In the genomic region with DNA sequence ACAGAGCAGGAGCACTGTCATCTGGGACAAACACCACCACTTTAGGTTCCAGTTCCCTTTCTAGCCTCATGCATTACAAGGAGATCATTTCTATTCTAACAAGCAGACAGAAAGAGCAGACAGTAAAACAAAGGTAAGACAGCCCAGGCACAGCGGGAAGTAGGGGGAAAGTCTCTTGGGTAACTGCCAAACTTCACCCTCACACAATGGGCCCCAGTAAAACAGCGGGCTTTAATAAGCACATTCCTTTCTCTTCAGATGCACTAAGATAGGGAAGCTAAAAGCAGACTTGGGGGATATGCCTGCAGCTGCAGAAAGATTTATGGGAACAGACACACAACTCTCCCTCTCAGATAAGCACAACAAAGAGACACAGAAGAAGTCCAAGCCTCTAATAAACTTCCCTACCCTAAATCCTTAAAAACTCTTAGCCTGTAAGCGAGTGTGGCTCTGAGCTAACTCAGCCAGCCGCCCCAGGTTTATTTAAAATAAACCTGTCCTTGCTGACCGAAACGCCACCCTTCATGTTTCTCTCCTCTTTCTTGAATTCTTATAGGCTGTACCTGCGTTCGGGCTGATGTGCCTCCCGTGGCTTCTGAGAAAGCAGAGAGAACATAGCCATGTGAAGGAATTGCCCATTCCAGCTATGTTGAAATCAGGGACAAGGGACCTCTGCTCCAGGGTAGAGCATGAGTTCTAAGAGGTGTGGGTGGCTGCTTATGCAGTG, we compare ENCODE assay signal across 20 cellular contexts.
A peak's percentile ranks its signal among the peaks of the same experiment; 100 is the strongest.
DNase-seq lines count a peak whose midpoint lies in the region; FAIRE-seq and TF ChIP-seq lines count a peak whose summit lies in the region.
"Had no signal": no experiment of that assay in that cellular context is flagged by ENCODE, and none has a peak within 500 bp of the region (broad histone marks: within the 10 kb centered on the region; RNA-seq: fewer than 3 reads in every experiment).

No MANE protein-coding gene starts in this region.

- H3K14ac ChIP-seq in trophoblast cell (ENCODE audit: low read length) = peak overlapping the region; percentile 13

- H3K9ac ChIP-seq in HUES48 (ENCODE audit: low read depth, low read length) = no peak overlapping the region
- no peak overlapping the region for H3K9ac ChIP-seq in trophoblast cell (ENCODE audit: low read length)

- no peaks in the 10 kb centered on the region for H3K9me3 ChIP-seq in HUES48 (ENCODE audit: control insufficient read depth, insufficient read depth, low read length)
- no peaks in the 10 kb centered on the region for H3K9me3 ChIP-seq in trophoblast cell (ENCODE audit: insufficient read depth, low read depth, low read length)
- H3K9me3 ChIP-seq: ascending aorta had no signal

- peak overlapping the region; percentile 1 for H3K4me2 ChIP-seq in trophoblast cell (ENCODE audit: low read length)

- no peak overlapping the region for H2AFZ ChIP-seq in trophoblast cell (ENCODE audit: insufficient read depth, low read length, poor library complexity)

- no CpG with 5 or more reads among the region's 9 CpGs for WGBS in trophoblast cell (ENCODE audit: extremely low coverage, insufficient coverage, insufficient read length)

- peaks cover 5% of the 10 kb centered on the region for H3K79me1 ChIP-seq in trophoblast cell (ENCODE audit: low read length)

- peaks cover 27% of the 10 kb centered on the region for H3K4me1 ChIP-seq in HUES48 (ENCODE audit: control insufficient read depth, insufficient read depth, low read length)
- peaks cover 9% of the 10 kb centered on the region in 2 experiments for H3K4me1 ChIP-seq in trophoblast cell (ENCODE audit: control insufficient read depth in 1 of 2, insufficient read depth in 2 of 2, low read length in 2 of 2)
- H3K4me1 ChIP-seq: ascending aorta had no signal

- peak overlapping the region; percentile 76 for H4K8ac ChIP-seq in trophoblast cell (ENCODE audit: low read depth, low read length)

- H3K27me3 ChIP-seq in HUES48 (ENCODE audit: control insufficient read depth, insufficient read depth, low read length) (no peaks in the 10 kb centered on the region), trophoblast cell (ENCODE audit: insufficient read depth, low read length) (no peaks in the 10 kb centered on the region)
- H3K27me3 ChIP-seq: ascending aorta had no signal

- no peak overlapping the region for H3K4ac ChIP-seq in trophoblast cell (ENCODE audit: low read depth, low read length)

- H2BK120ac ChIP-seq in trophoblast cell (ENCODE audit: insufficient read depth, low read length, poor library complexity) = peak overlapping the region; percentile 68

- H3K36me3 ChIP-seq in HUES48 (ENCODE audit: control insufficient read depth, insufficient read depth, low read length) (no peaks in the 10 kb centered on the region), trophoblast cell (ENCODE audit: control insufficient read depth in 1 of 2, insufficient read depth in 2 of 2, low read length in 2 of 2) (no peaks in the 10 kb centered on the region)
- H3K36me3 ChIP-seq: ascending aorta had no signal

- DNase-seq in NCI-H69 (lab: John Stamatoyannopoulos, UW) (peak; percentile 3), iPS DF 19.7 (ENCODE audit: low read depth, low spot score) (peak; percentile 20), trophoblast cell (no peak), H54 (ENCODE audit: insufficient read length, low spot score) (no peak), cerebellar cortex (ENCODE audit: low spot score) (no peak), NCI-H2029 treated with DMSO at 0.1 percent for 48 hours (lab: John Stamatoyannopoulos, UW) (no peak)
- DNase-seq in activated T-cell treated with anti-CD3 and anti-CD28 coated beads, Interleukin-2, amount 50 U/mL, for 48 hours = no peak
- DNase-seq: activated CD4-positive, alpha-beta T cell treated with anti-CD3 and anti-CD28 coated beads for 48 hours; activated CD8-positive, alpha-beta memory T cell treated with anti-CD3 and anti-CD28 coated beads, Interleukin-2, amount 50 U/mL, for 48 hours; activated naive CD4-positive, alpha-beta T cell treated with anti-CD3 and anti-CD28 coated beads for 36 hours; erythroblast; midbrain; NCI-H1436; NCI-H510A treated with DMSO at 0.1 percent for 48 hours; SHP77 treated with DMSO at 0.1 percent for 48 hours; stimulated activated CD4-positive, alpha-beta T cell treated with anti-CD3 and anti-CD28 coated beads, Interleukin-4, amount 100 ng/mL, for 4 hours had no signal

- H4K12ac ChIP-seq in trophoblast cell (ENCODE audit: low read depth, low read length) = no peak overlapping the region

- FAIRE-seq in H54 (lab: Jason Lieb, UNC) = no peak
- FAIRE-seq: K562 had no signal

- peak overlapping the region; percentile 25; the same call in 1 of the 2 replicates for H3K4me3 ChIP-seq in HUES48 (ENCODE audit: low read depth, low read length)
- no peak overlapping the region for H3K4me3 ChIP-seq in trophoblast cell (ENCODE audit: low read depth, low read length)
- H3K4me3 ChIP-seq: ascending aorta, coronary artery, K562 had no signal

- H2AK5ac ChIP-seq in trophoblast cell (ENCODE audit: low read length) = no peak overlapping the region

- no peaks in the 10 kb centered on the region for H3K79me2 ChIP-seq in trophoblast cell (ENCODE audit: control insufficient read depth, insufficient read depth, low read length, poor library complexity)

- H3K27ac ChIP-seq in HUES48 (ENCODE audit: low read depth, low read length) (peak overlapping the region; percentile 86), trophoblast cell (ENCODE audit: low read depth, low read length) (peak overlapping the region; percentile 84)
- H3K27ac ChIP-seq: ascending aorta, coronary artery had no signal

- H3K18ac ChIP-seq in trophoblast cell (ENCODE audit: low read length) = no peak overlapping the region

- no peak overlapping the region for H3K23ac ChIP-seq in trophoblast cell (ENCODE audit: low read length)

- TF ChIP-seq POLR2A in H54 (IDR thresholded peaks at IDR 0.05; ENCODE audit: low read depth, low read length) = no peak

- peak overlapping the region; percentile 83 for H2BK5ac ChIP-seq in trophoblast cell (ENCODE audit: low read depth, low read length, poor library complexity)

- H4K91ac ChIP-seq in trophoblast cell (ENCODE audit: low read depth, low read length) = peak overlapping the region; percentile 82

- no peak overlapping the region for H2BK12ac ChIP-seq in trophoblast cell (ENCODE audit: low read length)

Comparison
In these comparisons a context has a peak if more than half of its experiments do, and no peak if none do; other contexts are left out.
1. DNase-seq: peak in NCI-H69 (single experiment) and iPS DF 19.7 (single experiment); none in trophoblast cell (0 of 2), activated T-cell treated with anti-CD3 and anti-CD28 coated beads, Interleukin-2, amount 50 U/mL, for 48 hours (0 of 2), H54 (single experiment), cerebellar cortex (single experiment) and NCI-H2029 treated with DMSO at 0.1 percent for 48 hours (single experiment).